ENCODE assay signal across 18 cellular contexts in the genomic region with DNA sequence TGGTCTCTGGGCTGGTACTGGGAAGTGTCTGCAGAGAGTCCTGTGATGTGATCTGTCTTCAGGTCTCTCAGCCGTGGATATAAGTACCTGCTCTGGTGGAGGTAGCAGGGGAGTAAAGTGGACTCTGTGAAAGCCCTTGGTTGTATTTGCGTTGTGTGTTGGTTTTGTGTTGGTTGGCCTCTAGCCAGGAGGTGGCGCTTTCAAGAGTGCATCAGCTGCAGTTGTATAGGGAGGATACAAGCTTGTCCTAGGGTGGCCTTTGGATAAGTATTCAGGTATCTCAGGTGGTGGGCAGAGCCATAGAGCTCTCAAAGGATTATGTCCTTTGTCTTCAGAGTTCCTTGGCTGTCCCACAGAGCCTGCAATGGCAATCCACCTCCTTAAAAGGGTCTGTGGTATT.
A peak's percentile ranks its signal among the peaks of the same experiment; 100 is the strongest.
DNase-seq lines count a peak whose midpoint lies in the region; ATAC-seq and TF ChIP-seq lines count a peak whose summit lies in the region.
"Had no signal": no experiment of that assay in that cellular context is flagged by ENCODE, and none has a peak within 500 bp of the region (broad histone marks: within the 10 kb centered on the region; RNA-seq: fewer than 3 reads in every experiment).

No MANE protein-coding gene starts in this region.

- H3K27ac ChIP-seq in 22Rv1 (no peak overlapping the region), Karpas-422 (ENCODE audit: low read length) (no peak overlapping the region), brain microvascular endothelial cell (no peak overlapping the region)
- H3K27ac ChIP-seq: A549, GM23248, transverse colon had no signal

- TF ChIP-seq CTCF in 22Rv1 (IDR thresholded peaks at IDR 0.05): peak; percentile 36
- peak; percentile 11 for TF ChIP-seq CTCF in brain microvascular endothelial cell (IDR thresholded peaks at IDR 0.05; ENCODE audit: low read depth, low read length, missing control alignments)
- TF ChIP-seq CTCF in HFFc6 (IDR thresholded peaks at IDR 0.05): no peak

- peaks cover 13% of the 10 kb centered on the region for H3K4me1 ChIP-seq in Karpas-422 (ENCODE audit: low read length)
- H3K4me1 ChIP-seq: A549, transverse colon had no signal

- no peak overlapping the region for H3K9ac ChIP-seq in Karpas-422 (ENCODE audit: low read length)
- H3K9ac ChIP-seq: GM23248 had no signal

- in situ Hi-C loops in brain microvascular endothelial cell (cut with HindIII; ENCODE audit: low pct_ligation_motif_present, low sequenced_read_pairs): no loop called here

- H3K4me3 ChIP-seq in Karpas-422 (ENCODE audit: low read length) (no peak overlapping the region), brain microvascular endothelial cell (ENCODE audit: low read depth, low read length) (no peak overlapping the region)
- H3K4me3 ChIP-seq: A549, GM23248, transverse colon had no signal

- no peaks in the 10 kb centered on the region for H3K36me3 Mint-ChIP-seq in HFFc6 (ENCODE audit: low read depth)
- H3K36me3 Mint-ChIP-seq: activated naive CD8-positive, alpha-beta T cell; CD4-positive, alpha-beta memory T cell had no signal

- H3K4me3 Mint-ChIP-seq in HFFc6: no peak overlapping the region
- H3K4me3 Mint-ChIP-seq: activated naive CD8-positive, alpha-beta T cell; CD4-positive, alpha-beta memory T cell had no signal

- no peak overlapping the region for H2AFZ ChIP-seq in Karpas-422 (ENCODE audit: low read length)
- H2AFZ ChIP-seq: GM23248 had no signal

- H3K4me2 ChIP-seq in Karpas-422 (ENCODE audit: low read depth, low read length, poor library complexity, severe bottlenecking): peak overlapping the region; percentile 51
- H3K4me2 ChIP-seq: A549 had no signal

- H3K27me3 Mint-ChIP-seq in HFFc6 (ENCODE audit: insufficient read depth): peaks cover 18% of the 10 kb centered on the region

- ATAC-seq in GM19324 (IDR thresholded peaks at IDR 0.05; ENCODE audit: low FRiP score, unreplicated experiment): no peak
- ATAC-seq: A549 had no signal

- H3K27me3 ChIP-seq in Karpas-422 (ENCODE audit: low read length) (no peaks in the 10 kb centered on the region), brain microvascular endothelial cell (replicated peaks) (no peaks in the 10 kb centered on the region)
- H3K27me3 ChIP-seq: transverse colon had no signal

- no peaks in the 10 kb centered on the region for H3K36me3 ChIP-seq in Karpas-422 (ENCODE audit: insufficient read depth, low read length)
- no peaks in the 10 kb centered on the region for H3K36me3 ChIP-seq in brain microvascular endothelial cell (replicated peaks)
- H3K36me3 ChIP-seq: transverse colon had no signal

- H3K9me3 Mint-ChIP-seq in HFFc6: no peaks in the 10 kb centered on the region

- H4K20me1 ChIP-seq in Karpas-422 (ENCODE audit: insufficient read depth, low read depth, low read length): no peaks in the 10 kb centered on the region

- H3K9me2 ChIP-seq in Karpas-422 (replicated peaks; ENCODE audit: insufficient read depth, low read length): no peaks in the 10 kb centered on the region

- no peak overlapping the region for H3K27ac Mint-ChIP-seq in HFFc6
- H3K27ac Mint-ChIP-seq: activated naive CD8-positive, alpha-beta T cell; CD4-positive, alpha-beta memory T cell had no signal

- no peaks in the 10 kb centered on the region for H3K79me2 ChIP-seq in Karpas-422 (ENCODE audit: low read length)

- no peaks in the 10 kb centered on the region for H3K9me3 ChIP-seq in Karpas-422 (ENCODE audit: low read length)
- H3K9me3 ChIP-seq: A549, transverse colon had no signal

- DNase-seq in NCI-H2029 (lab: John Stamatoyannopoulos, UW) (peak; percentile 32), NCI-H2029 treated with DMSO at 0.1 percent for 48 hours (lab: John Stamatoyannopoulos, UW) (no peak), Karpas-422 (peak; percentile 58), brain microvascular endothelial cell (no peak), MV-4-11 (lab: John Stamatoyannopoulos, UW) (no peak), HFFc6 (no peak)
- DNase-seq: caudate nucleus; CD4-positive, alpha-beta memory T cell; GM23248; mammary epithelial cell; NCI-H1436; NK-92 treated with Interleukin-12 subunit alpha and Interleukin-12 subunit beta, amount 100 ng/mL, for 24 hours; Right ventricle myocardium superior; transverse colon had no signal

- H3K4me1 Mint-ChIP-seq in HFFc6 (ENCODE audit: low read depth): no peaks in the 10 kb centered on the region
- H3K4me1 Mint-ChIP-seq: CD4-positive, alpha-beta memory T cell had no signal

Comparison
In these comparisons a context has a peak if more than half of its experiments do, and no peak if none do; other contexts are left out.
1. DNase-seq: peak in NCI-H2029 (single experiment) and Karpas-422 (single experiment); none in NCI-H2029 treated with DMSO at 0.1 percent for 48 hours (single experiment), brain microvascular endothelial cell (single experiment), MV-4-11 (single experiment) and HFFc6 (single experiment).